Comparison of ENCODE assay signal across 9 cellular contexts in the genomic region with DNA sequence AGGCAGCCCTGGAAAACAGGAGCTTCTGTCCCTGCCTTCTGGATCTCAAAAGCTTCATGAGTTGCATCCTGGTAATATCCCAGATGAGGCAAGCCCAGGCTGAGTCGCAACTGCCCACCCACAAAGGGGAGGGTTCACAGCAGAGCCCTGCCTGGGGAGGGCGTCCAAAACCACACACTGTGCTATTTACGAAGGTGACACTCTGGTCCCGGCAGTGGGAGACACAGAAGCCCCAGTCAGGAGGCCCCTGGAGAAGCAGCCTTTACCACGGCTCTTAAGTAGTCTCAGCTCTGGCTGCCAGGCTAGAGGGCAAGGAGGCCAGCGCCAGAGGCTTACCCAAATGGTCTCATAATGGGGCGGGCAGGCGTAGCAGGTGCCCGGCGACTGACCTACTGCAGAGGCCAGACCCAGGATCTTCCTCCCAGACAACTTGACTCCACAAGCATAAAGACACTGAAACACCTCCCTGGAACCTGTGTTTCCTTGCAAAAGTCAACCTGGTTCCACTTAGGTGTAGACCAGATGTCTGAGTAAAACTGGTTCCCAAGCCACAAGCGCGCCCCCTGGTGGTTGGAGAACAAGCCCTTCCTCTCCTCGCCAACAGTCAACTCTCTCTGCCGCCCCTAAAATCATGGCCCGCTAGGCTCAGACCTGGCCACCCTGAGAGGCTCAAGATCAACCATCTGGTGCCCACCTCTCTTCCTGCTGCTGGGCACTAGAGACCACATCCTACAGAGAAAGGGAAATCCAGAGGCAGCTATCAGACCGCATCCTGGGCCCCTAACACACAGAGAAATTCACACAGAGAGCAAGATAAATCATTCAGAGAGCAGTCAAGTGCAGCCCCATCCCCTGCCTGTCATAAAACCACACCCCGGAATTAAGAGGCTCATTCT. TPM values are rescaled to one million over a fixed set of nuclear protein-coding genes. Genes with fewer than 3 reads are reported as not detected.
A peak's percentile ranks its signal among the peaks of the same experiment; 100 is the strongest.
DNase-seq lines count a peak whose midpoint lies in the region; ATAC-seq and TF ChIP-seq lines count a peak whose summit lies in the region.
"Had no signal": no experiment of that assay in that cellular context is flagged by ENCODE, and none has a peak within 500 bp of the region (broad histone marks: within the 10 kb centered on the region; RNA-seq: fewer than 3 reads in every experiment).

No MANE protein-coding gene starts in this region.

- H3K4me2 ChIP-seq in OCI-LY1 (ENCODE audit: low read length) = no peak overlapping the region

- H3K9me3 ChIP-seq in OCI-LY1 (ENCODE audit: low read length) = no peaks in the 10 kb centered on the region
- H3K9me3 ChIP-seq in suprapubic skin = no peaks in the 10 kb centered on the region

- H3K36me3 Mint-ChIP-seq in activated T-helper 1 cell treated with anti-CD3 and anti-CD28 coated beads, Interleukin-12 subunit alpha, Interleukin-12 subunit beta, Interleukin-2, Interleukin-4 antibody, amounts not matched to agents 30 ng/mL and 10 ng/mL and 1 ng/mL, durations not matched to agents 14 hours and 24 hours and 36 hours (ENCODE audit: low read depth) = peaks cover 5% of the 10 kb centered on the region

- H3K9me2 ChIP-seq in OCI-LY1 (ENCODE audit: low read depth, low read length) = no peaks in the 10 kb centered on the region

- H3K4me1 Mint-ChIP-seq in activated T-helper 1 cell treated with anti-CD3 and anti-CD28 coated beads, Interleukin-12 subunit alpha, Interleukin-12 subunit beta, Interleukin-2, Interleukin-4 antibody, amounts not matched to agents 30 ng/mL and 10 ng/mL and 1 ng/mL, durations not matched to agents 14 hours and 24 hours and 36 hours (ENCODE audit: low read depth) = peaks cover 29% of the 10 kb centered on the region

- peaks cover 20% of the 10 kb centered on the region for H3K27me3 Mint-ChIP-seq in activated T-helper 1 cell treated with anti-CD3 and anti-CD28 coated beads, Interleukin-12 subunit alpha, Interleukin-12 subunit beta, Interleukin-2, Interleukin-4 antibody, amounts not matched to agents 30 ng/mL and 10 ng/mL and 1 ng/mL, durations not matched to agents 14 hours and 24 hours and 36 hours (ENCODE audit: insufficient read depth)

- H3K9me3 Mint-ChIP-seq in activated T-helper 1 cell treated with anti-CD3 and anti-CD28 coated beads, Interleukin-12 subunit alpha, Interleukin-12 subunit beta, Interleukin-2, Interleukin-4 antibody, amounts not matched to agents 30 ng/mL and 10 ng/mL and 1 ng/mL, durations not matched to agents 14 hours and 24 hours and 36 hours = peaks cover 3% of the 10 kb centered on the region

- no peaks in the 10 kb centered on the region for H3K4me1 ChIP-seq in OCI-LY1 (ENCODE audit: insufficient read depth, low read length, severe bottlenecking)
- H3K4me1 ChIP-seq in suprapubic skin = peaks cover 42% of the 10 kb centered on the region

- H3K36me3 ChIP-seq in OCI-LY1 (ENCODE audit: insufficient read depth, low read length) (no peaks in the 10 kb centered on the region), suprapubic skin (no peaks in the 10 kb centered on the region)

- H3K4me3 Mint-ChIP-seq in activated T-helper 1 cell treated with anti-CD3 and anti-CD28 coated beads, Interleukin-12 subunit alpha, Interleukin-12 subunit beta, Interleukin-2, Interleukin-4 antibody, amounts not matched to agents 30 ng/mL and 10 ng/mL and 1 ng/mL, durations not matched to agents 14 hours and 24 hours and 36 hours = no peak overlapping the region

- H4K20me1 ChIP-seq in OCI-LY1 (ENCODE audit: insufficient read depth, low read length) = no peaks in the 10 kb centered on the region

- intact Hi-C loops in activated T-helper 1 cell treated with anti-CD3 and anti-CD28 coated beads, Interleukin-12 subunit alpha, Interleukin-12 subunit beta, Interleukin-2, Interleukin-4 antibody, amounts not matched to agents 30 ng/mL and 10 ng/mL and 1 ng/mL, durations not matched to agents 14 hours and 24 hours and 36 hours (cut with micrococcal nuclease) = loop anchor here (1.0 to 10.0 kb wide), 6 partner anchors 99 to 434 kb away; no protein-coding TSS in a partner anchor

- peak; percentile 81 for TF ChIP-seq CTCF in OCI-LY1 (IDR thresholded peaks at IDR 0.05; ENCODE audit: low read length)
- peak; percentile 91 for TF ChIP-seq CTCF in foreskin fibroblast (IDR thresholded peaks at IDR 0.05; ENCODE audit: low read depth, low read length)
- peak; percentile 60 to 78 for TF ChIP-seq CTCF in suprapubic skin (IDR thresholded peaks at IDR 0.05)

- no peak for TF ChIP-seq POLR2A in suprapubic skin (IDR thresholded peaks at IDR 0.05)

- 28% methylated on average over 9 of the region's 17 CpGs for WGBS in suprapubic skin

- H3K79me2 ChIP-seq in OCI-LY1 (ENCODE audit: insufficient read depth, low read length) = no peaks in the 10 kb centered on the region

- no peak overlapping the region for H3K9ac ChIP-seq in OCI-LY1 (ENCODE audit: low read length)

- H2AFZ ChIP-seq in OCI-LY1 (ENCODE audit: low read length) = no peak overlapping the region

- peak; percentile 6 for DNase-seq in DMS153 treated with DMSO at 0.1 percent for 48 hours (lab: John Stamatoyannopoulos, UW; ENCODE audit: unreplicated experiment)
- peak; percentile 76 for DNase-seq in activated T-helper 1 cell treated with anti-CD3 and anti-CD28 coated beads, Interleukin-12 subunit alpha, Interleukin-12 subunit beta, Interleukin-2, Interleukin-4 antibody, amounts not matched to agents 30 ng/mL and 10 ng/mL and 1 ng/mL, durations not matched to agents 14 hours and 24 hours and 36 hours (ENCODE audit: low spot score)
- peak; percentile 46 to 85 for DNase-seq in foreskin fibroblast
- peak; percentile 48 for DNase-seq in occipital lobe (lab: John Stamatoyannopoulos, UW)
- DNase-seq in suprapubic skin (ENCODE audit: low spot score in 2 of 2) = peak; percentile 93

- no peak for TF ChIP-seq EP300 in suprapubic skin (IDR thresholded peaks at IDR 0.05)

- no peak overlapping the region for H3K27ac ChIP-seq in OCI-LY1 (ENCODE audit: low read depth, low read length, poor library complexity, severe bottlenecking)
- H3K27ac ChIP-seq in suprapubic skin = peak overlapping the region; percentile 25
- H3K27ac ChIP-seq: epithelial cell of prostate had no signal

- H3K27me3 ChIP-seq in OCI-LY1 (ENCODE audit: insufficient read depth, low read length) (no peaks in the 10 kb centered on the region; the same call in 1 of the 2 replicates), suprapubic skin (no peaks in the 10 kb centered on the region)

- peak; percentile 39 for ATAC-seq in HG02852 (IDR thresholded peaks at IDR 0.05; ENCODE audit: unreplicated experiment)
- no peak for ATAC-seq in GM19463 (IDR thresholded peaks at IDR 0.05; ENCODE audit: unreplicated experiment)

- H3K4me3 ChIP-seq in OCI-LY1 (ENCODE audit: low read depth, low read length, poor library complexity, severe bottlenecking) (no peak overlapping the region), foreskin fibroblast (ENCODE audit: low read depth in 1 of 2, low read length in 2 of 2) (peak overlapping the region in 1 of 2 donors; percentile 76), suprapubic skin (no peak overlapping the region)

- H3K27ac Mint-ChIP-seq in activated T-helper 1 cell treated with anti-CD3 and anti-CD28 coated beads, Interleukin-12 subunit alpha, Interleukin-12 subunit beta, Interleukin-2, Interleukin-4 antibody, amounts not matched to agents 30 ng/mL and 10 ng/mL and 1 ng/mL, durations not matched to agents 14 hours and 24 hours and 36 hours = no peak overlapping the region

- no peaks in the 10 kb centered on the region for H3F3A ChIP-seq in OCI-LY1 (ENCODE audit: insufficient read depth, low read length)

RNA-seq across cellular contexts. Expression of a gene that starts 5.2 kb away (rescaled TPM):
- total RNA-seq in activated T-helper 1 cell treated with anti-CD3 and anti-CD28 coated beads, Interleukin-12 subunit alpha, Interleukin-12 subunit beta, Interleukin-2, Interleukin-4 antibody, amounts not matched to agents 30 ng/mL and 10 ng/mL and 1 ng/mL, durations not matched to agents 14 hours and 24 hours and 36 hours = 4.9 and 5.6 TPM in 2 replicates
- total RNA-seq in occipital lobe = 33.1 TPM
- total RNA-seq in suprapubic skin = 10 to 100 TPM in 3 of 4 donors, 1 to 10 TPM in 1; 9.8 to 36.9 (median 19.8) TPM

Comparison
In these comparisons a context has a peak if more than half of its experiments do, and no peak if none do; other contexts are left out.
1. DNase-seq: peak in every context shown above with its lines; median percentile 93 in suprapubic skin; 76 in activated T-helper 1 cell treated with anti-CD3 and anti-CD28 coated beads, Interleukin-12 subunit alpha, Interleukin-12 subunit beta, Interleukin-2, Interleukin-4 antibody, amounts not matched to agents 30 ng/mL and 10 ng/mL and 1 ng/mL, durations not matched to agents 14 hours and 24 hours and 36 hours; 66 in foreskin fibroblast; 48 in occipital lobe; 6 in DMS153 treated with DMSO at 0.1 percent for 48 hours.